29 cellular contexts compared by ENCODE assay signal in genomic region chr2:39867268-39867667, GRCh38.
"Had no signal": no experiment of that assay in that cellular context is flagged by ENCODE, and none has a peak within 500 bp of the region (broad histone marks: within the 10 kb centered on the region; RNA-seq: fewer than 3 reads in every experiment).

No MANE protein-coding gene starts in this region.

- H3K4me1 Mint-ChIP-seq: activated CD4-positive, alpha-beta T cell treated with anti-CD3 and anti-CD28 coated beads for 36 hours; activated T-helper 17 cell treated with anti-CD3 and anti-CD28 coated beads, Interleukin-2, amount 50 U/mL, for 72 hours; central memory CD8-positive, alpha-beta T cell; endodermal cell had no signal

- H3K36me3 ChIP-seq: brain microvascular endothelial cell, gastrocnemius medialis, heart left ventricle had no signal

- H3K27me3 ChIP-seq: brain microvascular endothelial cell, dorsolateral prefrontal cortex had no signal

- H3K4me3 Mint-ChIP-seq: activated CD4-positive, alpha-beta T cell treated with anti-CD3 and anti-CD28 coated beads for 36 hours; activated CD8-positive, alpha-beta T cell treated with anti-CD3 and anti-CD28 coated beads for 36 hours; activated naive CD8-positive, alpha-beta T cell; activated T-cell treated with anti-CD3 and anti-CD28 coated beads, Interleukin-2, amount 50 U/mL, for 4 hours; activated T-helper 17 cell treated with anti-CD3 and anti-CD28 coated beads, Interleukin-2, amount 50 U/mL, for 72 hours; central memory CD8-positive, alpha-beta T cell; dendritic cell treated with granulocyte-macrophage colony-stimulating factor and Interleukin-4, amounts not matched to agents 40 ng/mL and 50 ng/mL, for 4 days; endodermal cell had no signal

- H3K9me3 Mint-ChIP-seq: activated CD8-positive, alpha-beta T cell treated with anti-CD3 and anti-CD28 coated beads for 36 hours; activated T-helper 17 cell treated with anti-CD3 and anti-CD28 coated beads, Interleukin-2, amount 50 U/mL, for 72 hours had no signal

- ATAC-seq: activated CD4-positive, alpha-beta T cell treated with anti-CD3 and anti-CD28 coated beads for 36 hours; activated CD8-positive, alpha-beta T cell treated with anti-CD3 and anti-CD28 coated beads for 36 hours; activated T-cell treated with anti-CD3 and anti-CD28 coated beads, Interleukin-2, amount 50 U/mL, for 4 hours; activated T-helper 17 cell treated with anti-CD3 and anti-CD28 coated beads, Interleukin-2, amount 50 U/mL, for 72 hours; esophagus mucosa; gastrocnemius medialis; heart left ventricle had no signal

- H3K4me1 ChIP-seq: gastrocnemius medialis had no signal

- H3K27ac Mint-ChIP-seq: activated CD4-positive, alpha-beta T cell treated with anti-CD3 and anti-CD28 coated beads for 36 hours; activated CD8-positive, alpha-beta T cell treated with anti-CD3 and anti-CD28 coated beads for 36 hours; activated naive CD8-positive, alpha-beta T cell; activated T-helper 17 cell treated with anti-CD3 and anti-CD28 coated beads, Interleukin-2, amount 50 U/mL, for 72 hours; dendritic cell treated with granulocyte-macrophage colony-stimulating factor and Interleukin-4, amounts not matched to agents 40 ng/mL and 50 ng/mL, for 4 days; endodermal cell had no signal

- DNase-seq: activated CD4-positive, alpha-beta T cell treated with anti-CD3 and anti-CD28 coated beads for 36 hours; activated CD4-positive, alpha-beta T cell treated with anti-CD3 and anti-CD28 coated beads, Interleukin-2, amount 50 U/mL, for 1 hour; activated CD4-positive, alpha-beta T cell treated with anti-CD3 and anti-CD28 coated beads, Interleukin-2, amount 50 U/mL, for 48 hours; activated CD4-positive, CD25-positive, alpha-beta regulatory T cell; activated CD4-positive, CD25-positive, alpha-beta regulatory T cell treated with anti-CD3 and anti-CD28 coated beads, Interleukin-2, amount 50 U/mL, for 72 hours; activated CD8-positive, alpha-beta memory T cell treated with anti-CD3 and anti-CD28 coated beads for 24 hours; activated CD8-positive, alpha-beta T cell treated with anti-CD3 and anti-CD28 coated beads for 36 hours; activated effector memory CD4-positive, alpha-beta T cell treated with Interleukin-2 at 50 U/mL for 16 hours; activated gamma-delta T cell treated with Interleukin-2 at 50 U/mL for 16 hours; activated naive CD4-positive, alpha-beta T cell treated with anti-CD3 and anti-CD28 coated beads, Interleukin-2, amount 50 U/mL, for 16 hours; activated naive CD4-positive, alpha-beta T cell treated with Interleukin-2 at 50 U/mL for 16 hours; activated T-cell treated with anti-CD3 and anti-CD28 coated beads, Interleukin-2, amount 50 U/mL, for 4 hours; amniotic stem cell; anterior cingulate cortex; brain microvascular endothelial cell; dorsolateral prefrontal cortex; effector memory CD4-positive, alpha-beta T cell; endodermal cell; foreskin fibroblast; gastrocnemius medialis; glutamatergic neuron; heart left ventricle; T-helper 2 cell had no signal

- H3K36me3 Mint-ChIP-seq: activated naive CD8-positive, alpha-beta T cell had no signal

- H3K27ac ChIP-seq: brain microvascular endothelial cell, coronary artery, dorsolateral prefrontal cortex, gastrocnemius medialis, heart left ventricle had no signal

- H3K4me3 ChIP-seq: coronary artery, dorsolateral prefrontal cortex, gastrocnemius medialis, heart left ventricle had no signal

- H3K27me3 Mint-ChIP-seq: activated CD4-positive, alpha-beta T cell treated with anti-CD3 and anti-CD28 coated beads for 36 hours; activated CD8-positive, alpha-beta T cell treated with anti-CD3 and anti-CD28 coated beads for 36 hours; dendritic cell treated with granulocyte-macrophage colony-stimulating factor and Interleukin-4, amounts not matched to agents 40 ng/mL and 50 ng/mL, for 4 days had no signal
